ENCODE assay signal across 8 cellular contexts in the genomic region with DNA sequence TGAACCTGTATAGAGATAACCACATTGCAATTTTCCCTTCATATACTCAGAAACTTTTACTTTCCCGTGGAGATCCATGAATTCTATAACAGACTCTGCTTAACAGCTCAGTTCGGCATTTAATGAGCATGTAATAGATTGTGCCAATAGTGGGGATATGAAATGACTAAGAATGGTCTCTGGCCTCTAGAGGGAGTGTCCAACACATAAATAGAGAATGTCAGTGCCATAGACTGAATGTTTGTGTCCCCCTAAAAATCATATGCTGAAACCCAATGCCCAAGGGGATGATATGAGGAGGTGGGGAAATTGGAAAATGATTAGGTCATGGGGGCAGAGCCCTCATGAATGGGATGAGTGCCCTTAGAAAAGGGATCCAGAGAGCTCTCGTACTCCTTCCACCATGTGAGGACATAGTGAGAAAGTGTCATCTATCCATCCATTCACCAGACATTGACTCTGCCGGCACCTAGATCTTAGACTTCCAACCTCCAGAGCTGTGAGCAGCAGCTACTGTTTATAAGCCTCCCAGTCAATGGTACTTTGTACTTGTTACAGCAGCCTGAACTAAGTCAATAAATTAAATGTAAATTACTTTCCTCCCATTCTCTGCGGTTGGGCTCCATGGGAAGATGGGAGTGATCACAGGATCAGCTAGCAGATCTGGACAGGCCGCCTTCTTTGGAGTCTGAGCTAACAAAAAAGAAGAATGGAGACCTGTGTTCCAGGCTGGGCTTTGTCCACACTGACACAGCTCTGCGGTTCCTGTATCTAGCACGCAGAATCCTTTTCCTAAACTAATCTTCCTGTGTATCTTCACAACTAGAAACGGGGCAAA. TPM values are rescaled to one million over a fixed set of nuclear protein-coding genes. Genes with fewer than 3 reads are reported as not detected.
DNase-seq lines count a peak whose midpoint lies in the region; ATAC-seq and TF ChIP-seq lines count a peak whose summit lies in the region.

No MANE protein-coding gene starts in this region.

- H3K27me3 Mint-ChIP-seq in activated naive CD4-positive, alpha-beta T cell treated with anti-CD3 and anti-CD28 coated beads for 36 hours (ENCODE audit: low read depth): peaks cover 3% of the 10 kb centered on the region

- TF ChIP-seq EP300 in SK-N-SH (IDR thresholded peaks at IDR 0.05; ENCODE audit: borderline replicate concordance in 1 of 2, low read depth in 1 of 2, low read length in 1 of 2): no peak

- no peak overlapping the region for H2AFZ ChIP-seq in SK-N-SH (ENCODE audit: low read depth)

- H3K4me3 ChIP-seq in GM12875 (ENCODE audit: low read depth, low read length) (no peak overlapping the region), SK-N-SH (ENCODE audit: low read depth in 2 of 2, low read length in 1 of 2) (no peak overlapping the region)

- H3K4me1 Mint-ChIP-seq in activated naive CD4-positive, alpha-beta T cell treated with anti-CD3 and anti-CD28 coated beads for 36 hours (ENCODE audit: low read depth): peaks cover 1% of the 10 kb centered on the region

- H3F3A ChIP-seq in SK-N-SH (replicated peaks; ENCODE audit: insufficient read depth): peaks cover 14% of the 10 kb centered on the region

- no peaks in the 10 kb centered on the region for H3K36me3 Mint-ChIP-seq in activated naive CD4-positive, alpha-beta T cell treated with anti-CD3 and anti-CD28 coated beads for 36 hours (ENCODE audit: low read depth)

- POLR2A ChIA-PET in SK-N-SH (lab: Yijun Ruan, JAX): no interaction called here

- no peak overlapping the region for H3K9ac ChIP-seq in SK-N-SH

- no peaks in the 10 kb centered on the region for H3K79me2 ChIP-seq in SK-N-SH (ENCODE audit: insufficient read depth)

- H3K4me3 Mint-ChIP-seq in activated naive CD4-positive, alpha-beta T cell treated with anti-CD3 and anti-CD28 coated beads for 36 hours: no peak overlapping the region

- no peaks in the 10 kb centered on the region for H3K9me3 ChIP-seq in SK-N-SH

- no peaks in the 10 kb centered on the region for H4K20me1 ChIP-seq in SK-N-SH (ENCODE audit: insufficient read depth)

- DNase-seq in SK-N-SH (peak; percentile 10), kidney tubule cell (ENCODE audit: low spot score) (peak; percentile 20), NCI-H1930 (lab: John Stamatoyannopoulos, UW) (no peak)
- DNase-seq in stimulated activated CD4-positive, alpha-beta T cell treated with anti-CD3 and anti-CD28 coated beads, Interleukin-4, amount 100 ng/mL, for 24 hours: no peak
- no peak for DNase-seq in activated naive CD4-positive, alpha-beta T cell treated with anti-CD3 and anti-CD28 coated beads for 36 hours

- no peaks in the 10 kb centered on the region for H3K36me3 ChIP-seq in SK-N-SH (replicated peaks in 1 of 2; ENCODE audit: control insufficient read depth in 1 of 2, insufficient read depth in 2 of 2, low read length in 1 of 2)

- no peaks in the 10 kb centered on the region for H3K9me3 Mint-ChIP-seq in activated naive CD4-positive, alpha-beta T cell treated with anti-CD3 and anti-CD28 coated beads for 36 hours

- H3K4me2 ChIP-seq in SK-N-SH: no peak overlapping the region

- TF ChIP-seq CTCF in GM12875 (IDR thresholded peaks at IDR 0.05; ENCODE audit: borderline replicate concordance, insufficient read depth, low read depth, low read length): peak; percentile 20; the same call in 1 of the 2 replicates
- peak; percentile 59 for TF ChIP-seq CTCF in SK-N-SH (IDR thresholded peaks at IDR 0.05)

- no peak overlapping the region for H3K27ac Mint-ChIP-seq in activated naive CD4-positive, alpha-beta T cell treated with anti-CD3 and anti-CD28 coated beads for 36 hours

- H3K27ac ChIP-seq in SK-N-SH (ENCODE audit: low read depth in 2 of 2, low read length in 1 of 2): no peak overlapping the region

- peak; percentile 58 for TF ChIP-seq RAD21 in SK-N-SH (IDR thresholded peaks at IDR 0.05; ENCODE audit: low read length)

- ATAC-seq in HG03175 (IDR thresholded peaks at IDR 0.05; ENCODE audit: unreplicated experiment) (peak; percentile 63), GM21526 (IDR thresholded peaks at IDR 0.05; ENCODE audit: low FRiP score, unreplicated experiment) (no peak)

- WGBS in SK-N-SH (ENCODE audit: low lambda C conversion rate): 54% methylated on average over 9 of the region's 9 CpGs

- no peaks in the 10 kb centered on the region for H3K9me2 ChIP-seq in SK-N-SH

- CTCF ChIA-PET in SK-N-SH (lab: Yijun Ruan, JAX): interaction anchor here (0.6 to 1.3 kb wide), 7 partner anchors 11 to 288 kb away, joined by 3 to 9 read pairs (median 3); no protein-coding TSS in a partner anchor
- CTCF ChIA-PET in activated naive CD4-positive, alpha-beta T cell treated with anti-CD3 and anti-CD28 coated beads for 36 hours (lab: Charles Lee): interaction anchor here (0.7 to 1.6 kb wide), 5 partner anchors 8 to 212 kb away, joined by 3 to 6 read pairs (median 3); no protein-coding TSS in a partner anchor

- H3K4me1 ChIP-seq in SK-N-SH (ENCODE audit: control insufficient read depth in 1 of 2, insufficient read depth in 2 of 2, low read depth in 1 of 2, low read length in 1 of 2): no peaks in the 10 kb centered on the region

- intact Hi-C loops in activated naive CD4-positive, alpha-beta T cell treated with anti-CD3 and anti-CD28 coated beads for 36 hours (cut with micrococcal nuclease): loop anchor here (1.0 kb wide), 1 partner anchor 278 kb away; no protein-coding TSS in a partner anchor

- peaks cover 15% of the 10 kb centered on the region; the same call in 1 of the 2 replicates for H3K27me3 ChIP-seq in SK-N-SH (ENCODE audit: insufficient read depth)

TF ChIP-seq in SK-N-SH, 30 proteins besides CTCF, POLR2A, EP300 and RAD21:
- TF ChIP-seq SMC3 (IDR thresholded peaks at IDR 0.05; ENCODE audit: low read depth, low read length) (peak; percentile 16; the same call in 1 of the 2 replicates), MEF2A (IDR thresholded peaks at IDR 0.05; ENCODE audit: borderline replicate concordance, low read depth) (no peak)

RNA-seq across cellular contexts. Expression of a gene that starts 28.1 kb away (rescaled TPM):
- 1.7 and 2.1 TPM in 2 replicates for polyA plus RNA-seq in SK-N-SH (2012; rRNA removed)
- polyA plus RNA-seq in SK-N-SH (2012; cell fraction: cytosol; rRNA removed): 2.0 and 2.1 TPM in 2 replicates
- polyA plus RNA-seq in SK-N-SH (2012; cell fraction: nucleus; rRNA removed): 0.61 and 1.3 TPM in 2 replicates
- 10 to 100 TPM; 13.5 to 16.1 TPM for total RNA-seq in activated naive CD4-positive, alpha-beta T cell treated with anti-CD3 and anti-CD28 coated beads for 36 hours

Comparison
In these comparisons a context has a peak if more than half of its experiments do, and no peak if none do; other contexts are left out.
1. DNase-seq: peak in SK-N-SH (single experiment) and kidney tubule cell (single experiment); none in NCI-H1930 (0 of 2), stimulated activated CD4-positive, alpha-beta T cell treated with anti-CD3 and anti-CD28 coated beads, Interleukin-4, amount 100 ng/mL, for 24 hours (single experiment) and activated naive CD4-positive, alpha-beta T cell treated with anti-CD3 and anti-CD28 coated beads for 36 hours (single experiment).